ENCODE assay signal across 2 cellular contexts in genomic region chr19:988510-988909, GRCh38.
TF ChIP-seq lines count a peak whose summit lies in the region.

No MANE protein-coding gene starts in this region.

TF ChIP-seq in GM23338, 12 proteins besides CTCF, POLR2A, EP300 and RAD21:
- TF ChIP-seq STAT1 (IDR thresholded peaks at IDR 0.05; ENCODE audit: unreplicated experiment): no peak
- TF ChIP-seq ETS1 (IDR thresholded peaks at IDR 0.05): no peak
- TF ChIP-seq ZNF331 (CRISPR knock-in tag; IDR thresholded peaks at IDR 0.05; ENCODE audit: low read depth): no peak
- TF ChIP-seq EZH2 (IDR thresholded peaks at IDR 0.05; ENCODE audit: low read depth, unreplicated experiment): no peak
- TF ChIP-seq REST (IDR thresholded peaks at IDR 0.05; ENCODE audit: unreplicated experiment): no peak
- no peak for TF ChIP-seq ZNF462 (CRISPR knock-in tag; IDR thresholded peaks at IDR 0.05)
- TF ChIP-seq CREB1 (CRISPR knock-in tag; IDR thresholded peaks at IDR 0.05; ENCODE audit: low read depth): no peak
- no peak for TF ChIP-seq EZH2phosphoT487 (IDR thresholded peaks at IDR 0.05; ENCODE audit: unreplicated experiment)
- no peak for TF ChIP-seq POLR2AphosphoS5 (IDR thresholded peaks at IDR 0.05; ENCODE audit: low read depth)
- TF ChIP-seq ZNF114 (CRISPR knock-in tag; IDR thresholded peaks at IDR 0.05): no peak
- no peak for TF ChIP-seq JUNB (IDR thresholded peaks at IDR 0.05; ENCODE audit: unreplicated experiment)
- TF ChIP-seq NANOG (IDR thresholded peaks at IDR 0.05; ENCODE audit: borderline replicate concordance): no peak

TF ChIP-seq in H1, 55 proteins besides CTCF, POLR2A, EP300 and RAD21:
- TF ChIP-seq CBX5 (IDR thresholded peaks at IDR 0.05; ENCODE audit: low read depth, low read length) (no peak), TEAD4 (IDR thresholded peaks at IDR 0.05; ENCODE audit: low read depth, low read length) (no peak), ATF3 (IDR thresholded peaks at IDR 0.05; ENCODE audit: insufficient read depth, low read depth, low read length) (no peak), RFX5 (IDR thresholded peaks at IDR 0.05; ENCODE audit: borderline replicate concordance, low read depth, low read length) (no peak), TBP (IDR thresholded peaks at IDR 0.05; ENCODE audit: low read depth, low read length) (no peak), CHD1 (IDR thresholded peaks at IDR 0.05; ENCODE audit: low read depth, low read length) (no peak), HDAC6 (IDR thresholded peaks at IDR 0.05; ENCODE audit: low read depth, low read length) (no peak), BRCA1 (IDR thresholded peaks at IDR 0.05; ENCODE audit: low read depth, low read length) (no peak), POU5F1 (IDR thresholded peaks at IDR 0.05; ENCODE audit: low read depth, low read length) (no peak), HDAC2 (IDR thresholded peaks at IDR 0.05; ENCODE audit: borderline replicate concordance in 1 of 2, low read depth in 2 of 2, low read length in 2 of 2) (no peak), EGR1 (IDR thresholded peaks at IDR 0.05; ENCODE audit: borderline replicate concordance, low read depth, low read length) (no peak)
TF ChIP-seq in H1: peak in this region for 0.
